ENCODE assay signal across 33 cellular contexts in the genomic region with DNA sequence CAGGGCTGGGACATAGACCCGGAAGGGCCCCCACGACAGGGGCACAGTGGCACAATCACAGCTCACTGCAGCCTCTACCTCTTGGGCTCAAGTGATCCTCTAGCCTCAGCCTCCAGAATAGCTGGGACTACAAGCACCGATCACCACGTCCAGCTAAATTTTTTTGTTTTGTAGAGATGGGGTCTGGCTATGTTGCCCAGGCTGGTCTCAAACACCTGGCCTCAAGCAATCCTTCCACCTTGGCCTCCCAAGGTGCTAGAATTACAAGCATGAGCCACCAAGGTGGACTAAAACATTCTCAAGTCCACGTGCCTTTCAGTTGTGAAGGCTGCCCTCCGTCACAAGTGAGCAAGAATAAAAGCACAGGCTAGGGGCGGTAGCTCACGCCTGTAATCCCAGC.
"Had no signal": no experiment of that assay in that cellular context is flagged by ENCODE, and none has a peak within 500 bp of the region (broad histone marks: within the 10 kb centered on the region; RNA-seq: fewer than 3 reads in every experiment).

No MANE protein-coding gene starts in this region.

- H3K27ac ChIP-seq: ascending aorta, cardiac muscle cell, VCaP had no signal

- H3K27me3 Mint-ChIP-seq: activated B cell treated with CpG ODN at 0.5 μM for 24 hours; activated CD4-positive, alpha-beta memory T cell treated with anti-CD3 and anti-CD28 coated beads for 36 hours; activated CD4-positive, alpha-beta T cell treated with anti-CD3 and anti-CD28 coated beads, Interleukin-2, amount 10 ng/mL, durations not matched to agents 24 days and 14 days; activated CD8-positive, alpha-beta T cell treated with anti-CD3 and anti-CD28 coated beads for 36 hours; activated naive CD4-positive, alpha-beta T cell treated with anti-CD3 and anti-CD28 coated beads, Interleukin-2, amount 10 ng/mL, durations not matched to agents 7 days and 5 days; activated naive CD4-positive, alpha-beta T cell treated with anti-CD3 and anti-CD28 coated beads, Interleukin-2, amount 50 U/mL, for 24 hours; activated naive CD8-positive, alpha-beta T cell; activated naive CD8-positive, alpha-beta T cell treated with anti-CD3 and anti-CD28 coated beads, Interleukin-2, amount 10 ng/mL, durations not matched to agents 7 days and 5 days; activated naive CD8-positive, alpha-beta T cell treated with anti-CD3 and anti-CD28 coated beads, Interleukin-2, amount 50 U/mL, for 24 hours; central memory CD8-positive, alpha-beta T cell had no signal

- H3K36me3 Mint-ChIP-seq: brain had no signal

- H3K9me3 ChIP-seq: ascending aorta had no signal

- H3K4me3 Mint-ChIP-seq: activated B cell treated with CpG ODN at 0.5 μM for 24 hours; activated CD4-positive, alpha-beta memory T cell treated with anti-CD3 and anti-CD28 coated beads for 36 hours; activated CD4-positive, alpha-beta T cell treated with anti-CD3 and anti-CD28 coated beads, Interleukin-2, amount 10 ng/mL, durations not matched to agents 24 days and 14 days; activated CD8-positive, alpha-beta T cell treated with anti-CD3 and anti-CD28 coated beads for 36 hours; activated naive CD4-positive, alpha-beta T cell treated with anti-CD3 and anti-CD28 coated beads, Interleukin-2, amount 10 ng/mL, durations not matched to agents 7 days and 5 days; activated naive CD4-positive, alpha-beta T cell treated with anti-CD3 and anti-CD28 coated beads, Interleukin-2, amount 50 U/mL, for 24 hours; activated naive CD8-positive, alpha-beta T cell; activated naive CD8-positive, alpha-beta T cell treated with anti-CD3 and anti-CD28 coated beads, Interleukin-2, amount 10 ng/mL, durations not matched to agents 7 days and 5 days; activated naive CD8-positive, alpha-beta T cell treated with anti-CD3 and anti-CD28 coated beads, Interleukin-2, amount 50 U/mL, for 24 hours; brain; central memory CD8-positive, alpha-beta T cell; T-helper 1 cell treated with Interleukin-12 subunit alpha and Interleukin-12 subunit beta and Interleukin-4 antibody, amounts not matched to agents 30 μg/mL and 1 μg/mL, for 36 hours; T-helper 2 cell treated with Interferon-gamma antibody and Interleukin-4, amounts not matched to agents 5 μg/mL and 100 μg/mL, for 36 hours had no signal

- H3K4me1 ChIP-seq: ascending aorta had no signal

- H3K27ac Mint-ChIP-seq: activated B cell treated with CpG ODN at 0.5 μM for 24 hours; activated CD4-positive, alpha-beta memory T cell treated with anti-CD3 and anti-CD28 coated beads for 36 hours; activated CD4-positive, alpha-beta T cell treated with anti-CD3 and anti-CD28 coated beads, Interleukin-2, amount 10 ng/mL, durations not matched to agents 24 days and 14 days; activated CD8-positive, alpha-beta T cell treated with anti-CD3 and anti-CD28 coated beads for 36 hours; activated naive CD4-positive, alpha-beta T cell treated with anti-CD3 and anti-CD28 coated beads, Interleukin-2, amount 10 ng/mL, durations not matched to agents 7 days and 5 days; activated naive CD4-positive, alpha-beta T cell treated with anti-CD3 and anti-CD28 coated beads, Interleukin-2, amount 50 U/mL, for 24 hours; activated naive CD8-positive, alpha-beta T cell; activated naive CD8-positive, alpha-beta T cell treated with anti-CD3 and anti-CD28 coated beads, Interleukin-2, amount 10 ng/mL, durations not matched to agents 7 days and 5 days; activated naive CD8-positive, alpha-beta T cell treated with anti-CD3 and anti-CD28 coated beads, Interleukin-2, amount 50 U/mL, for 24 hours; activated T-helper 2 cell treated with anti-CD3 and anti-CD28 coated beads, Interferon-gamma antibody, Interleukin-2, Interleukin-4, amounts not matched to agents 10 μg/mL and 5 μg/mL and 100 μg/mL, durations not matched to agents 14 hours and 24 hours and 36 hours; brain; T-helper 1 cell treated with Interleukin-12 subunit alpha and Interleukin-12 subunit beta and Interleukin-4 antibody, amounts not matched to agents 30 μg/mL and 1 μg/mL, for 36 hours; T-helper 2 cell treated with Interferon-gamma antibody and Interleukin-4, amounts not matched to agents 5 μg/mL and 100 μg/mL, for 36 hours had no signal

- DNase-seq: activated B cell treated with CpG ODN at 0.5 μM for 24 hours; activated CD4-positive, alpha-beta memory T cell treated with anti-CD3 and anti-CD28 coated beads for 36 hours; activated CD4-positive, alpha-beta T cell treated with anti-CD3 and anti-CD28 coated beads for 4 hours; activated CD4-positive, alpha-beta T cell treated with anti-CD3 and anti-CD28 coated beads, Interleukin-2, amount 10 ng/mL, durations not matched to agents 24 days and 14 days; activated CD4-positive, alpha-beta T cell treated with anti-CD3 and anti-CD28 coated beads, Interleukin-2, amount 50 U/mL, for 1 hour; activated CD4-positive, alpha-beta T cell treated with anti-CD3 and anti-CD28 coated beads, Interleukin-2, amount 50 U/mL, for 4 hours; activated CD4-positive, CD25-positive, alpha-beta regulatory T cell treated with anti-CD3 and anti-CD28 coated beads, Interleukin-2, amount 50 U/mL, for 72 hours; activated CD8-positive, alpha-beta memory T cell treated with anti-CD3 and anti-CD28 coated beads, Interleukin-2, amount 50 U/mL, for 4 hours; activated effector memory CD4-positive, alpha-beta T cell treated with Interleukin-2 at 50 U/mL for 16 hours; activated gamma-delta T cell; activated naive CD4-positive, alpha-beta T cell treated with anti-CD3 and anti-CD28 coated beads, Interleukin-2, amount 10 ng/mL, durations not matched to agents 7 days and 5 days; activated naive CD4-positive, alpha-beta T cell treated with Interleukin-2 at 50 U/mL for 16 hours; activated naive CD8-positive, alpha-beta T cell treated with anti-CD3 and anti-CD28 coated beads, Interleukin-2, amount 10 ng/mL, durations not matched to agents 7 days and 5 days; activated naive CD8-positive, alpha-beta T cell treated with anti-CD3 and anti-CD28 coated beads, Interleukin-2, amount 50 U/mL, for 24 hours; activated T-cell treated with anti-CD3 and anti-CD28 coated beads for 4 hours; activated T-cell treated with anti-CD3 and anti-CD28 coated beads, Interleukin-2, amount 50 U/mL, for 1 hour; caudate nucleus; cerebellar nuclear complex; T-helper 1 cell; T-helper 2 cell; T-helper 9 cell had no signal

- H3K4me3 ChIP-seq: ascending aorta, cardiac muscle cell had no signal

- H3K36me3 ChIP-seq: cardiac muscle cell had no signal

- H3K27me3 ChIP-seq: ascending aorta, cardiac muscle cell had no signal

- H3K4me1 Mint-ChIP-seq: activated B cell treated with CpG ODN at 0.5 μM for 24 hours; activated CD4-positive, alpha-beta T cell treated with anti-CD3 and anti-CD28 coated beads, Interleukin-2, amount 10 ng/mL, durations not matched to agents 24 days and 14 days; activated naive CD4-positive, alpha-beta T cell treated with anti-CD3 and anti-CD28 coated beads, Interleukin-2, amount 50 U/mL, for 24 hours; activated naive CD8-positive, alpha-beta T cell treated with anti-CD3 and anti-CD28 coated beads, Interleukin-2, amount 10 ng/mL, durations not matched to agents 7 days and 5 days; activated naive CD8-positive, alpha-beta T cell treated with anti-CD3 and anti-CD28 coated beads, Interleukin-2, amount 50 U/mL, for 24 hours; brain had no signal

- FAIRE-seq: TTC549 had no signal
